Comparison of ENCODE assay signal across 19 cellular contexts in the genomic region with DNA sequence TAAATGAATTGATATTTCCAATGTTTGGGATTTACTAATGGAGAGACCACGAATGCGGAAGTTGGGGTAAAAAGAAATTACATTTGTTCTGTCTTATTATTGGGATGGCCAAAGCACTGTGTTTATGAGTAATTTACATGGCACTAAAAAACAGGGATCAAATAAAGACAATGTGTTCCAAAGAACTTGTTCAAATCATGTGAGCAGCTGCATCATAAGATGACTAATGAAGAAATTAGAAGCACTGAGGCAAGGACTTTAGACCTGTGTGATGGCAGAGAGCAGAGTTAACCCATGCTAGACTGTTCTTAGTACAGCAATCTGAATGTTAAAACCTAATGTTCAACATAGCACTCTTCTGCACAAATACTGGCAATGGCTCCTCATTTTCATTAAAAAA. TPM values are rescaled to one million over a fixed set of nuclear protein-coding genes. Genes with fewer than 3 reads are reported as not detected.
A peak's percentile ranks its signal among the peaks of the same experiment; 100 is the strongest.
DNase-seq lines count a peak whose midpoint lies in the region; ATAC-seq and TF ChIP-seq lines count a peak whose summit lies in the region.
"Had no signal": no experiment of that assay in that cellular context is flagged by ENCODE, and none has a peak within 500 bp of the region (broad histone marks: within the 10 kb centered on the region; RNA-seq: fewer than 3 reads in every experiment).

No MANE protein-coding gene starts in this region.

- H3K27me3 ChIP-seq in ACC112 (ENCODE audit: insufficient read depth, low read length) = no peaks in the 10 kb centered on the region
- H3K27me3 ChIP-seq: BLaER1 had no signal

- TF ChIP-seq CTCF in epithelial cell of proximal tubule (conservative IDR thresholded peaks at IDR 0.05; ENCODE audit: low read depth, low read length) (no peak), mucosa of descending colon (IDR thresholded peaks at IDR 0.05) (no peak)

- H3K4me1 ChIP-seq in ACC112 (ENCODE audit: control insufficient read depth, insufficient read depth, low read length, unreplicated experiment) = peaks cover 22% of the 10 kb centered on the region
- H3K4me1 ChIP-seq in mucosa of descending colon (ENCODE audit: low read depth) = no peaks in the 10 kb centered on the region
- H3K4me1 ChIP-seq: BLaER1 had no signal

- ATAC-seq in mucosa of descending colon = no peak
- ATAC-seq: GM12878, HepG2 had no signal

- H2AFZ ChIP-seq in ACC112 (ENCODE audit: low read length, unreplicated experiment) = no peak overlapping the region

- H3K27ac ChIP-seq in ACC112 (ENCODE audit: low read depth, low read length) = peak overlapping the region; percentile 20; the same call in 1 of the 2 replicates
- H3K27ac ChIP-seq: BLaER1 had no signal

- H3K79me2 ChIP-seq in ACC112 (ENCODE audit: control insufficient read depth, insufficient read depth, low read length, unreplicated experiment) = no peaks in the 10 kb centered on the region

- intact Hi-C loops in mucosa of descending colon (cut with DNase I, micrococcal nuclease) = no loop called here

- H3K9me3 ChIP-seq in mucosa of descending colon = no peaks in the 10 kb centered on the region
- H3K9me3 ChIP-seq: BLaER1 had no signal

- peak; percentile 82 for DNase-seq in LHCN-M2 (ENCODE audit: low read depth)
- peak; percentile 85 for DNase-seq in epithelial cell of proximal tubule (ENCODE audit: low read depth)
- DNase-seq in kidney glomerular epithelial cell (lab: John Stamatoyannopoulos, UW) = peak; percentile 21
- no peak for DNase-seq in mucosa of descending colon
- DNase-seq in NCI-H2107 (lab: John Stamatoyannopoulos, UW) = no peak
- DNase-seq in HPDE6-E6E7 (ENCODE audit: extremely low spot score) = no peak
- no peak for DNase-seq in stimulated activated naive CD4-positive, alpha-beta T cell treated with Interleukin-2 at 50 U/mL for 16 hours (lab: John Stamatoyannopoulos, UW)
- DNase-seq: Calu3; CD4-positive, alpha-beta memory T cell; KG1; NCI-H1694 treated with DMSO at 0.1 percent for 48 hours; NCI-H510A treated with DMSO at 0.1 percent for 48 hours; NCI-H774; SHP77 treated with DMSO at 0.1 percent for 48 hours had no signal

- H3K36me3 ChIP-seq in ACC112 (ENCODE audit: insufficient read depth, low read length) (no peaks in the 10 kb centered on the region), mucosa of descending colon (ENCODE audit: low read depth) (no peaks in the 10 kb centered on the region)
- H3K36me3 ChIP-seq: BLaER1 had no signal

- H3K4me3 ChIP-seq in ACC112 (ENCODE audit: low read depth, low read length) = no peak overlapping the region
- no peak overlapping the region for H3K4me3 ChIP-seq in epithelial cell of proximal tubule (ENCODE audit: low read depth, low read length)
- no peak overlapping the region for H3K4me3 ChIP-seq in mucosa of descending colon
- H3K4me3 ChIP-seq: BLaER1, GM12878 had no signal

RNA-seq across cellular contexts. Expression of gene DCN, which starts 34.3 kb away (rescaled TPM):
- total RNA-seq in LHCN-M2 (2014; rRNA removed) = 447 and 478 TPM in 2 replicates
- polyA plus RNA-seq in LHCN-M2 (2012) = 45.9 TPM
- total RNA-seq in epithelial cell of proximal tubule = 1.6 and 12.5 TPM in 2 replicates
- total RNA-seq in mucosa of descending colon = 100 to 1,000 TPM in 2 of 3 donors, 10 to 100 TPM in 1; 91.0 to 705 (median 315) TPM
- total RNA-seq: Calu3; CD4-positive, alpha-beta memory T cell; HepG2; OCI-LY7 had no signal
- polyA plus RNA-seq: CD4-positive, alpha-beta memory T cell; HepG2 had no signal

Comparison
In these comparisons a context has a peak if more than half of its experiments do, and no peak if none do; other contexts are left out.
1. DNase-seq: peak in LHCN-M2 (single experiment), epithelial cell of proximal tubule (single experiment) and kidney glomerular epithelial cell (single experiment); none in mucosa of descending colon (0 of 3), NCI-H2107 (single experiment), HPDE6-E6E7 (single experiment) and stimulated activated naive CD4-positive, alpha-beta T cell treated with Interleukin-2 at 50 U/mL for 16 hours (single experiment).